ENCODE assay signal across 12 cellular contexts in the genomic region with DNA sequence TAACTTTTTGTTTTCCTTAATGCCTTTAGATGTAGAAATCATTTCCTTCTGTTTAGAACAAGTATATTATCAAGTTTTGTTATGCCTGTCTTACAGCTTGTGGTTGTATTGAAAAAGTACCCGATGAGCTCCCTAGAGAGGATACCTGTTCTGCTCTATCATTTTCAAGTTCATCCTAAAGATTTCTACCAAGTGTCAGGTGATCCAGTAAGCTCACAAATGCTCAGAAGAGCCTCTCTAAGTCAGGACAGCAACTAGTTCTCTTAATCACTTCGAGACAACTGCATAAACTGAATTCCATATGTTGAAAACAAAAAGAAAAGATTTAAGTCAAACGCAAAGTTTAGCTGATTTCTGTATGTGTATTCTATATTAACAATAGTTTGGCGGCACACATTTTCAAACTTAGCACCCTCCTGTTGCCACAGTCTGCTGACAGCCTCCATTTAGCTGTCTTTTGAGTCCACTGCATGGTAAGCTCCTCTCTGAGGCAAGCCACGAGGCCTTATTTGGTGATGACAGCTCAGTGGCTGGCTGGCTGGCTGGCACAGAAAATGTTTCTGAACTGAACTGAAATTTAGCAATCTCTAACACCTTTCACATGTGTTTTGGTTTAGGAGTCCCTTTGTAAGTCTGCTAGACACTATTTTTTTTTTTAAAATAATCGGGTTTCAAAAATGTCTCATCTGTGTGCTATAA. TPM values are rescaled to one million over a fixed set of nuclear protein-coding genes. Genes with fewer than 3 reads are reported as not detected.
DNase-seq lines count a peak whose midpoint lies in the region; ATAC-seq and TF ChIP-seq lines count a peak whose summit lies in the region.
"Had no signal": no experiment of that assay in that cellular context is flagged by ENCODE, and none has a peak within 500 bp of the region (broad histone marks: within the 10 kb centered on the region; RNA-seq: fewer than 3 reads in every experiment).

No MANE protein-coding gene starts in this region.

- H3K9me3 ChIP-seq in esophagus muscularis mucosa: no peaks in the 10 kb centered on the region

- CTCF ChIA-PET in activated CD8-positive, alpha-beta T cell treated with anti-CD3 and anti-CD28 coated beads for 36 hours (lab: Charles Lee): no interaction called here

- POLR2A ChIA-PET in activated CD8-positive, alpha-beta T cell treated with anti-CD3 and anti-CD28 coated beads for 36 hours (lab: Charles Lee): no interaction called here

- TF ChIP-seq CTCF in 22Rv1 (IDR thresholded peaks at IDR 0.05): no peak
- TF ChIP-seq CTCF in esophagus muscularis mucosa (IDR thresholded peaks at IDR 0.05): no peak
- no peak for TF ChIP-seq CTCF in nephron (IDR thresholded peaks at IDR 0.05; ENCODE audit: unreplicated experiment in 3 of 3)
- no peak for TF ChIP-seq CTCF in activated CD8-positive, alpha-beta T cell treated with anti-CD3 and anti-CD28 coated beads for 36 hours (IDR thresholded peaks at IDR 0.05)

- H3K4me3 ChIP-seq in esophagus muscularis mucosa: peak overlapping the region in 1 of 4 donors; percentile 15

- no peak overlapping the region for H3K4me3 Mint-ChIP-seq in nephron
- no peak overlapping the region for H3K4me3 Mint-ChIP-seq in activated CD8-positive, alpha-beta T cell treated with anti-CD3 and anti-CD28 coated beads for 36 hours
- H3K4me3 Mint-ChIP-seq: activated naive CD8-positive, alpha-beta T cell treated with anti-CD3 and anti-CD28 coated beads for 36 hours; naive B cell had no signal

- peaks cover 29% of the 10 kb centered on the region for H3K4me1 Mint-ChIP-seq in nephron
- H3K4me1 Mint-ChIP-seq in activated CD8-positive, alpha-beta T cell treated with anti-CD3 and anti-CD28 coated beads for 36 hours (ENCODE audit: low read depth): no peaks in the 10 kb centered on the region
- H3K4me1 Mint-ChIP-seq: activated naive CD8-positive, alpha-beta T cell treated with anti-CD3 and anti-CD28 coated beads for 36 hours; naive B cell had no signal

- no peaks in the 10 kb centered on the region for H3K36me3 ChIP-seq in esophagus muscularis mucosa

- 49% methylated on average over 6 of the region's 6 CpGs for WGBS in esophagus muscularis mucosa

- peaks cover 23 to 57% (median 43%) of the 10 kb centered on the region in 4 donors for H3K4me1 ChIP-seq in esophagus muscularis mucosa

- peak overlapping the region; percentile 32 for H3K27ac ChIP-seq in 22Rv1
- H3K27ac ChIP-seq in esophagus muscularis mucosa (replicated peaks in 1 of 4): peak overlapping the region; percentile 73 to 84 (median 78)

- peaks cover 4% of the 10 kb centered on the region for H3K27me3 Mint-ChIP-seq in nephron (ENCODE audit: low read depth)
- H3K27me3 Mint-ChIP-seq in activated CD8-positive, alpha-beta T cell treated with anti-CD3 and anti-CD28 coated beads for 36 hours: no peaks in the 10 kb centered on the region
- H3K27me3 Mint-ChIP-seq: activated naive CD8-positive, alpha-beta T cell treated with anti-CD3 and anti-CD28 coated beads for 36 hours; naive B cell had no signal

- no peaks in the 10 kb centered on the region for H3K27me3 ChIP-seq in esophagus muscularis mucosa

- peaks cover 23% of the 10 kb centered on the region for H3K36me3 Mint-ChIP-seq in nephron (ENCODE audit: low read depth)
- H3K36me3 Mint-ChIP-seq in activated CD8-positive, alpha-beta T cell treated with anti-CD3 and anti-CD28 coated beads for 36 hours (ENCODE audit: low read depth): no peaks in the 10 kb centered on the region
- H3K36me3 Mint-ChIP-seq: activated naive CD8-positive, alpha-beta T cell treated with anti-CD3 and anti-CD28 coated beads for 36 hours; naive B cell had no signal

- TF ChIP-seq EP300 in esophagus muscularis mucosa (IDR thresholded peaks at IDR 0.05): no peak

- no peak for TF ChIP-seq POLR2A in esophagus muscularis mucosa (IDR thresholded peaks at IDR 0.05; ENCODE audit: low read depth)

- peak; percentile 79 for DNase-seq in NCI-H69 (lab: John Stamatoyannopoulos, UW)
- peak; percentile 94 for DNase-seq in esophagus muscularis mucosa (ENCODE audit: extremely low spot score)
- DNase-seq in stimulated activated naive CD4-positive, alpha-beta T cell (lab: John Stamatoyannopoulos, UW): no peak
- no peak for DNase-seq in T1000 (lab: John Stamatoyannopoulos, UW)
- DNase-seq in activated CD8-positive, alpha-beta T cell treated with anti-CD3 and anti-CD28 coated beads for 36 hours: no peak
- DNase-seq: activated naive CD8-positive, alpha-beta T cell treated with anti-CD3 and anti-CD28 coated beads for 36 hours; glutamatergic neuron; naive B cell; NCI-H1105 had no signal

- no peak for ATAC-seq in HG02885 (IDR thresholded peaks at IDR 0.05; ENCODE audit: poor library complexity, unreplicated experiment)
- ATAC-seq in activated CD8-positive, alpha-beta T cell treated with anti-CD3 and anti-CD28 coated beads for 36 hours: no peak

- peak overlapping the region; percentile 11 to 45 (median 25) for H3K27ac Mint-ChIP-seq in nephron
- no peak overlapping the region for H3K27ac Mint-ChIP-seq in activated CD8-positive, alpha-beta T cell treated with anti-CD3 and anti-CD28 coated beads for 36 hours
- H3K27ac Mint-ChIP-seq: activated naive CD8-positive, alpha-beta T cell treated with anti-CD3 and anti-CD28 coated beads for 36 hours; naive B cell had no signal

- peaks cover 12% of the 10 kb centered on the region for H3K9me3 Mint-ChIP-seq in nephron
- H3K9me3 Mint-ChIP-seq in activated CD8-positive, alpha-beta T cell treated with anti-CD3 and anti-CD28 coated beads for 36 hours: no peaks in the 10 kb centered on the region
- H3K9me3 Mint-ChIP-seq: activated naive CD8-positive, alpha-beta T cell treated with anti-CD3 and anti-CD28 coated beads for 36 hours had no signal

- intact Hi-C loops in esophagus muscularis mucosa (cut with DNase I): no loop called here
- intact Hi-C loops in activated CD8-positive, alpha-beta T cell treated with anti-CD3 and anti-CD28 coated beads for 36 hours (cut with micrococcal nuclease): no loop called here

RNA-seq across cellular contexts. Expression of a gene that starts 59.4 kb away (rescaled TPM):
- total RNA-seq in esophagus muscularis mucosa: 100 to 1,000 TPM; 117 to 181 (median 158) TPM
- total RNA-seq in activated CD8-positive, alpha-beta T cell treated with anti-CD3 and anti-CD28 coated beads for 36 hours: not detected
- total RNA-seq: activated naive CD8-positive, alpha-beta T cell treated with anti-CD3 and anti-CD28 coated beads for 36 hours had no signal

Comparison
In these comparisons a context has a peak if more than half of its experiments do, and no peak if none do; other contexts are left out.
1. DNase-seq: peak in NCI-H69 (single experiment) and esophagus muscularis mucosa (single experiment); none in stimulated activated naive CD4-positive, alpha-beta T cell (0 of 6), T1000 (single experiment) and activated CD8-positive, alpha-beta T cell treated with anti-CD3 and anti-CD28 coated beads for 36 hours (single experiment).
2. RNA of a gene that starts 59.4 kb away (total RNA-seq): 117 to 181 TPM in esophagus muscularis mucosa; not detected in activated CD8-positive, alpha-beta T cell treated with anti-CD3 and anti-CD28 coated beads for 36 hours; every median in the first group is over 100 times any median in the second.